In the genomic region with DNA sequence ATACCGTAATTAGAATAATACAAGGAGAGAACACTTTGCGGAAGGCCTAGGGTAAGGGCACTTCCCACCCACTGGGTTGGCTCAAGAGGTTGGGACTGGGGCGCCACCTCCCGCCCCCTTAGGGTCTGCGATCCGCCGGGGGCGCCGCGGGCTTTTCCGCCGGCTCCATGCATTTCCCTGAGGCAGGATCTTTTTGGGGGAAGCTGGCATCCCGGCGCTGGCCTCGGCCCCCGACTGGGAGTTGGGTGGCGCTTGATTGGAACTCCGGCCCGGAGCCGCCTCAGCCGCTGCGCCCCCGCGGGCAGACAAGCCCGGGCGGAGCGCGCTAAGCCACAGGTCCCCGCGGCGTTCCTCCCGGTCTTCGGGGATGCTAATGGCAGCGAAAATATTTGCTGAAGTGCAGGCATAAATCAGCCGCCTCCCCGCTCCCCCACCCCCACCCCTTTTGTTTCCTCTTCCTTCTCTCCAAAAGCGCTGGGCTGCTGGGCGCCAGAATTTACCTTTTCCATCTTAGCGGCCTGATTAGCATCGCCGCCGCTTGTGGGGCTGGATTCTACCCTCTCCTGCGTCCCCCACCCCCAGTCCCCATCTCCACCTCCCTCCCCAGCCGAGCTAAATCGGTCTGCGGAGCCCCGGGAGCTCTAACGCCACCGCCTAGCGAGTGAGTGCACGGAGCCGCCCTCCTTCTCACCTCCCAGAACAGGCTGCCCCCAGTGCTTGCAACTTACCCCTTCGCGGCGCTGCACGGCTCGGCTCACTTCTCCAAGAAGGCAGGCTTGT, we compare ENCODE assay signal across 8 cellular contexts. TPM values are rescaled to one million over a fixed set of nuclear protein-coding genes. Genes with fewer than 3 reads are reported as not detected.
DNase-seq lines count a peak whose midpoint lies in the region; ATAC-seq and TF ChIP-seq lines count a peak whose summit lies in the region.

No MANE protein-coding gene starts in this region.

- H3K27ac Mint-ChIP-seq in activated naive CD8-positive, alpha-beta T cell treated with anti-CD3 and anti-CD28 coated beads, Interleukin-2, amount 10 ng/mL, durations not matched to agents 7 days and 5 days, result no peak overlapping the region

- peak overlapping the region; percentile 54 for H3K27ac ChIP-seq in A673 (ENCODE audit: low read depth, low read length, poor library complexity, severe bottlenecking)

- no peaks in the 10 kb centered on the region for H3K36me3 Mint-ChIP-seq in activated naive CD8-positive, alpha-beta T cell treated with anti-CD3 and anti-CD28 coated beads, Interleukin-2, amount 10 ng/mL, durations not matched to agents 7 days and 5 days

- H3K36me3 ChIP-seq in A673 (ENCODE audit: insufficient read depth, low read length, poor library complexity, severe bottlenecking), result no peaks in the 10 kb centered on the region

- DNase-seq in A673 (ENCODE audit: low spot score) (peak; percentile 63), GM12865 (ENCODE audit: low read depth) (no peak), hepatic stellate cell (ENCODE audit: low spot score) (peak; percentile 53), retina (peak; percentile 57), NCI-H2107 treated with DMSO at 0.1 percent for 48 hours (lab: John Stamatoyannopoulos, UW; ENCODE audit: unreplicated experiment) (no peak)
- DNase-seq in activated naive CD8-positive, alpha-beta T cell treated with anti-CD3 and anti-CD28 coated beads, Interleukin-2, amount 10 ng/mL, durations not matched to agents 7 days and 5 days, result no peak

- H3K4me3 ChIP-seq in A673 (ENCODE audit: low read depth, low read length, poor library complexity, severe bottlenecking), result peak overlapping the region; percentile 54
- peak overlapping the region; percentile 13 for H3K4me3 ChIP-seq in GM12865 (ENCODE audit: low read depth, low read length)

- intact Hi-C loops in A673 (cut with micrococcal nuclease; ENCODE audit: unreplicated experiment), result loop anchor here (5.0 kb wide), 1 partner anchor 50 kb away; no protein-coding TSS in a partner anchor

- no TSS peak for BruUV-seq in A673 (replicated peaks; lab: Mats Ljungman, UMichigan)

- H3K4me1 Mint-ChIP-seq in activated naive CD8-positive, alpha-beta T cell treated with anti-CD3 and anti-CD28 coated beads, Interleukin-2, amount 10 ng/mL, durations not matched to agents 7 days and 5 days, result peaks cover 4% of the 10 kb centered on the region

- no peaks in the 10 kb centered on the region for H3K9me3 Mint-ChIP-seq in activated naive CD8-positive, alpha-beta T cell treated with anti-CD3 and anti-CD28 coated beads, Interleukin-2, amount 10 ng/mL, durations not matched to agents 7 days and 5 days

- peaks cover 69% of the 10 kb centered on the region for H3K4me1 ChIP-seq in A673 (ENCODE audit: insufficient read depth, low read length, poor library complexity, severe bottlenecking)

- peak overlapping the region; percentile 74 for H3K4me3 Mint-ChIP-seq in activated naive CD8-positive, alpha-beta T cell treated with anti-CD3 and anti-CD28 coated beads, Interleukin-2, amount 10 ng/mL, durations not matched to agents 7 days and 5 days

- H3K27me3 Mint-ChIP-seq in activated naive CD8-positive, alpha-beta T cell treated with anti-CD3 and anti-CD28 coated beads, Interleukin-2, amount 10 ng/mL, durations not matched to agents 7 days and 5 days, result peaks cover 69% of the 10 kb centered on the region

- no peaks in the 10 kb centered on the region for H3K27me3 ChIP-seq in A673 (replicated peaks; ENCODE audit: insufficient read depth, low read depth, low read length, poor library complexity)

- peak; percentile 53 for ATAC-seq in activated naive CD8-positive, alpha-beta T cell treated with anti-CD3 and anti-CD28 coated beads, Interleukin-2, amount 10 ng/mL, durations not matched to agents 7 days and 5 days (ENCODE audit: low read depth)
- ATAC-seq in HG02870 (IDR thresholded peaks at IDR 0.05; ENCODE audit: unreplicated experiment), result no peak
- ATAC-seq in GM19455 (IDR thresholded peaks at IDR 0.05; ENCODE audit: unreplicated experiment), result no peak

- TF ChIP-seq CTCF in A673 (conservative IDR thresholded peaks at IDR 0.05; ENCODE audit: low read depth, low read length), result 0 out of 2 replicates have a peak, but pooled peaks have one; percentile 9
- no peak for TF ChIP-seq CTCF in GM12865 (IDR thresholded peaks at IDR 0.05; ENCODE audit: insufficient read depth, low read depth, low read length, missing control alignments)

- CTCF ChIA-PET in A673 (lab: Charles Lee), result no interaction called here

- POLR2A ChIA-PET in A673 (lab: Charles Lee; ENCODE audit: low non-redundant PET), result no interaction called here
- POLR2A ChIA-PET in activated naive CD8-positive, alpha-beta T cell treated with anti-CD3 and anti-CD28 coated beads, Interleukin-2, amount 10 ng/mL, durations not matched to agents 7 days and 5 days (lab: Charles Lee), result no interaction called here

- no peaks in the 10 kb centered on the region for H3K9me3 ChIP-seq in A673 (ENCODE audit: low read depth, low read length, poor library complexity, severe bottlenecking)

RNA-seq across cellular contexts. Expression of gene UNC5B, which starts 5.1 kb away (rescaled TPM):
- total RNA-seq in A673 (2021), result 8.2 and 9.9 TPM in 2 replicates
- total RNA-seq in activated naive CD8-positive, alpha-beta T cell treated with anti-CD3 and anti-CD28 coated beads, Interleukin-2, amount 10 ng/mL, durations not matched to agents 7 days and 5 days, result under 1 TPM in 1 of 2 experiments, not detected in 1; 0.03 TPM

Comparison
In these comparisons a context has a peak if more than half of its experiments do, and no peak if none do; other contexts are left out.
1. DNase-seq: peak in A673 (single experiment), hepatic stellate cell (single experiment) and retina (single experiment); none in GM12865 (single experiment), activated naive CD8-positive, alpha-beta T cell treated with anti-CD3 and anti-CD28 coated beads, Interleukin-2, amount 10 ng/mL, durations not matched to agents 7 days and 5 days (single experiment) and NCI-H2107 treated with DMSO at 0.1 percent for 48 hours (single experiment).